In the genomic region with DNA sequence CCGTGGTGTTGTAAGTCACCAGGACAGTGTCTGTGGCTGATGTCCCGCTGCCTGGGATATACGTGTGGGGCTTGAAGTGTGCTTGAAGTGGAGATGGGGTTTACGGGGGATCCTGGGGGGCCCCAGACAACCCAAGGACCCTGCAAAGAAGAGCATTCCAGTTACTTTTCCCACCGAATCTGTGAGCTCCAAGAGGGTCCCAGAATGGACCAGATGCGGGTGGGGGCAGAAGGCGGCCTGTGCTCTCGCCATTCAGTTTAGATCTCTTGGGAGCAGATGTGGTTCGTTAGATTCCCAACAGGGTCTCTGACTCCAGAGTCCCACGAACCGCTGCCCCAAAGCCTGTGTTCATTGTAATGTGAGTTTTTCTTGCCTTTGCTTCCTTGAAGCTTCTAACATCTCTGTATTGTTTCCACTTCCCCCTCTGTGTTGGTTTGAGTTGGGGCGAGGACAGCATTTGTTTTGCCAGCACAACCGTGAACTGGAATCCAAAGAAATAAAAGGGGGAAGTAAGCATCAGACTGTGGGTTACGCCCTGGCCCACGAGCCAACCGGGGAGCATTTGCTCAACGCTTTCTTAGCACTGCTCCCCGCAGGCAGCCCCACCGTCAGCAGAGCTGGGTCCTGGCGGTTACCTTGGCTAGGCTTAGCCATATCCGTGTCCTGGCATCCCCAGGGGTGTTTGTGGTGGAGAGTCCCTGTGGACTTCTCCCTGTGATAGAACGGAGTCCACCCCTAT, we compare ENCODE assay signal across 14 cellular contexts.
DNase-seq lines count a peak whose midpoint lies in the region; FAIRE-seq and TF ChIP-seq lines count a peak whose summit lies in the region.
"Had no signal": no experiment of that assay in that cellular context is flagged by ENCODE, and none has a peak within 500 bp of the region (broad histone marks: within the 10 kb centered on the region; RNA-seq: fewer than 3 reads in every experiment).

No MANE protein-coding gene starts in this region.

- POLR2A ChIA-PET in OCI-LY7 (lab: Charles Lee) = no interaction called here

- no peak overlapping the region for H3K4me2 ChIP-seq in OCI-LY7 (ENCODE audit: low read length)
- H3K4me2 ChIP-seq: KMS-11 had no signal

- peak overlapping the region; percentile 56; the same call in 1 of the 2 replicates for H2AFZ ChIP-seq in OCI-LY7 (ENCODE audit: low read length)

- intact Hi-C loops in OCI-LY7 (cut with micrococcal nuclease; ENCODE audit: unreplicated experiment) = no loop called here
- intact Hi-C loops in cardiac septum (cut with DNase I) = no loop called here

- TF ChIP-seq CTCF in OCI-LY7 (conservative IDR thresholded peaks at IDR 0.05; ENCODE audit: low read length) = no peak

- no peak for FAIRE-seq in GM12892 (lab: Jason Lieb, UNC)

- BruUV-seq in OCI-LY7 (replicated peaks; lab: Mats Ljungman, UMichigan) = no TSS peak

- CTCF ChIA-PET in OCI-LY7 (lab: Charles Lee; ENCODE audit: unreplicated experiment) = no interaction called here

- H3K9me2 ChIP-seq in OCI-LY7 (ENCODE audit: insufficient read depth, low read length) = no peaks in the 10 kb centered on the region

- H3K4me1 ChIP-seq in OCI-LY7 (ENCODE audit: insufficient read depth, low read length, poor library complexity, severe bottlenecking) = peaks cover 30% of the 10 kb centered on the region

- H4K20me1 ChIP-seq in OCI-LY7 (ENCODE audit: insufficient read depth, low read length) = no peaks in the 10 kb centered on the region

- DNase-seq in CD1c-positive myeloid dendritic cell (ENCODE audit: extremely low spot score) (peak; percentile 90), OCI-LY7 (ENCODE audit: low spot score) (peak; percentile 13), cardiac septum (ENCODE audit: low spot score) (peak; percentile 75), pons (ENCODE audit: low spot score) (peak; percentile 59), kidney tubule cell (ENCODE audit: low spot score) (no peak), glomerular visceral epithelial cell (ENCODE audit: extremely low spot score) (no peak), GM12892 (ENCODE audit: insufficient read length) (no peak), NCI-H69 (lab: John Stamatoyannopoulos, UW) (no peak)
- DNase-seq: esophagus squamous epithelium; HCEC 1CT; NCI-H1694 treated with DMSO at 0.1 percent for 48 hours; RPMI8226; stimulated activated naive CD4-positive, alpha-beta T cell treated with Interleukin-2 at 50 U/mL for 16 hours had no signal

- no peaks in the 10 kb centered on the region for H3K9me3 ChIP-seq in OCI-LY7 (ENCODE audit: low read length)
- H3K9me3 ChIP-seq: esophagus squamous epithelium had no signal

- H3K79me2 ChIP-seq in OCI-LY7 (ENCODE audit: insufficient read depth, low read depth, low read length) = no peaks in the 10 kb centered on the region

- H3K36me3 ChIP-seq in OCI-LY7 (ENCODE audit: insufficient read depth, low read length) = no peaks in the 10 kb centered on the region

- H3K4me3 ChIP-seq in OCI-LY7 (ENCODE audit: low read depth, low read length, poor library complexity, severe bottlenecking) = no peak overlapping the region
- H3K4me3 ChIP-seq: esophagus squamous epithelium had no signal

- no peak overlapping the region for H3K27ac ChIP-seq in OCI-LY7 (ENCODE audit: low read depth, low read length, poor library complexity, severe bottlenecking)
- H3K27ac ChIP-seq: KMS-11 had no signal

- no peak for TF ChIP-seq POLR2A in GM12892 (IDR thresholded peaks at IDR 0.05; ENCODE audit: low read depth, low read length)

Comparison
In these comparisons a context has a peak if more than half of its experiments do, and no peak if none do; other contexts are left out.
1. DNase-seq: peak in CD1c-positive myeloid dendritic cell (single experiment), OCI-LY7 (single experiment), cardiac septum (single experiment) and pons (single experiment); none in kidney tubule cell (single experiment), glomerular visceral epithelial cell (single experiment), GM12892 (single experiment) and NCI-H69 (single experiment).